ENCODE assay signal across 34 cellular contexts in the genomic region with DNA sequence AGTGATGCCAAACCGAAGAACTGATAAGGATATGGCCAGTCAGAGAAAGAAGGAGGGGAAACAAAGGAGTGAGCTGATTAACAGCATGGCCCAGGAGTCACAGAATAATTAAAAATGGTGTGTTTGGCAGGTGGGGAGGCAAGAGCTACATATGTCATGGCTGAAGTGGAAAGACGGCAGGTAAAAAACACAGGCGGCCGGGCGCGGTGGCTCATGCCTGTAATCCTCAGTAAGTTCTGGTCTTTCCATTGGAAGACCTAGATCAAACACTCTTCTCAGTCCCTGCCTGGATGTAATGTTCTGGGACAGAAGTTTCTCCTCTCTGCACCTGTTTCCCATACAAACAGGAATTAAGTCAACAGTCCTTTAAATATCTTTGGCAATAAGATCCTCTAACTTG.
"Had no signal": no experiment of that assay in that cellular context is flagged by ENCODE, and none has a peak within 500 bp of the region (broad histone marks: within the 10 kb centered on the region; RNA-seq: fewer than 3 reads in every experiment).

No MANE protein-coding gene starts in this region.

- H3K9me3 ChIP-seq: MG63 had no signal

- H3K27ac ChIP-seq: KMS-11 had no signal

- H3K27me3 ChIP-seq: MG63 had no signal

- H3K4me3 ChIP-seq: MG63 had no signal

- H3K36me3 ChIP-seq: MG63 had no signal

- H3K9ac ChIP-seq: KMS-11 had no signal

- H3K4me2 ChIP-seq: KMS-11 had no signal

- DNase-seq: Karpas-422, Kasumi-1, MG63, MM.1S, MV-4-11, NCI-H1048, NCI-H1092, NCI-H1092 treated with DMSO at 0.1 percent for 48 hours, NCI-H1105, NCI-H1105 treated with DMSO at 0.1 percent for 48 hours, NCI-H1417, NCI-H1436, NCI-H1436 treated with DMSO at 0.1 percent for 48 hours, NCI-H146, NCI-H1694, NCI-H1694 treated with DMSO at 0.1 percent for 48 hours, NCI-H187, NCI-H187 treated with DMSO at 0.1 percent for 48 hours, NCI-H1930, NCI-H2029, NCI-H2029 treated with DMSO at 0.1 percent for 48 hours, NCI-H2081, NCI-H2081 treated with DMSO at 0.1 percent for 48 hours, NCI-H2107, NCI-H2171, NCI-H2171 treated with DMSO at 0.1 percent for 48 hours, NCI-H2227 treated with DMSO at 0.1 percent for 48 hours, NCI-H345, NCI-H446, NCI-H446 treated with DMSO at 0.1 percent for 48 hours, NCI-H510A, NCI-H510A treated with DMSO at 0.1 percent for 48 hours, NCI-H524 had no signal
